In genomic region chr1:179953974-179954493, GRCh38 we compare ENCODE assay signal across 8 cellular contexts. TPM values are rescaled to one million over a fixed set of nuclear protein-coding genes. Genes with fewer than 3 reads are reported as not detected.
DNase-seq lines count a peak whose midpoint lies in the region; ATAC-seq and TF ChIP-seq lines count a peak whose summit lies in the region.

No MANE protein-coding gene starts in this region.

- H4K20me1 ChIP-seq in IMR-90 (ENCODE audit: insufficient read depth, low read length): peaks cover 6% of the 10 kb centered on the region; the same call in 1 of the 2 replicates

- H2AFZ ChIP-seq in IMR-90 (replicated peaks; ENCODE audit: low read length, poor library complexity): peak overlapping the region; percentile 99

- peaks cover 48 to 63% of the 10 kb centered on the region in 2 donors for H3K4me1 Mint-ChIP-seq in immature natural killer cell

- peak overlapping the region; percentile 74 for H2BK5ac ChIP-seq in IMR-90 (ENCODE audit: low read depth, low read length, poor library complexity, severe bottlenecking)

- H3K27ac ChIP-seq in IMR-90 (ENCODE audit: insufficient read depth, low read length): peak overlapping the region; percentile 73
- H3K27ac ChIP-seq in angular gyrus (ENCODE audit: low read depth, low read length): peak overlapping the region; percentile 93

- peaks cover 2% of the 10 kb centered on the region; the same call in 1 of the 2 replicates for H3K4me1 ChIP-seq in IMR-90 (ENCODE audit: control insufficient read depth, insufficient read depth, low read length)

- ATAC-seq in GM19372 (IDR thresholded peaks at IDR 0.05; ENCODE audit: low read depth, unreplicated experiment): peak; percentile 17
- ATAC-seq in IMR-90 (ENCODE audit: low read depth): peak; percentile 12
- no peak for ATAC-seq in HG02610 (IDR thresholded peaks at IDR 0.05; ENCODE audit: unreplicated experiment)

- H3K9me3 Mint-ChIP-seq in immature natural killer cell: no peaks in the 10 kb centered on the region

- H2AK9ac ChIP-seq in IMR-90 (replicated peaks; ENCODE audit: low read depth, low read length, poor library complexity): peak overlapping the region; percentile 46

- POLR2A ChIA-PET in IMR-90 (lab: Charles Lee; ENCODE audit: unreplicated experiment): interaction anchor here (1.0 kb wide), 1 partner anchor 24 kb away, joined by 3 read pairs; no protein-coding TSS in a partner anchor

- peak overlapping the region; percentile 17 for H2BK120ac ChIP-seq in IMR-90 (ENCODE audit: low read depth, low read length)

- DNase-seq in AG09319 (ENCODE audit: extremely low read depth, low read depth): no peak
- peak; percentile 51 for DNase-seq in IMR-90
- DNase-seq in SK-N-DZ (ENCODE audit: low spot score): peak; percentile 77
- DNase-seq in immature natural killer cell: no peak
- peak; percentile 49 to 61 for DNase-seq in stimulated activated CD4-positive, alpha-beta T cell treated with anti-CD3 and anti-CD28 coated beads, Interleukin-2, amount 100 ng/mL, for 24 hours

- peak overlapping the region; percentile 70 for H3K14ac ChIP-seq in IMR-90 (replicated peaks; ENCODE audit: low read depth, low read length)

- BruUV-seq in IMR-90 (replicated peaks; lab: Mats Ljungman, UMichigan): no TSS peak

- peak overlapping the region; percentile 34 for H3K56ac ChIP-seq in IMR-90 (ENCODE audit: extremely low read depth, insufficient read depth, low read length)

- no peaks in the 10 kb centered on the region for H3K9me1 ChIP-seq in IMR-90 (ENCODE audit: insufficient read depth, low read length)

- TF ChIP-seq CTCF in AG09319 (IDR thresholded peaks at IDR 0.05; ENCODE audit: low read depth, low read length): peak; percentile 23
- peak; percentile 24; the same call in 1 of the 2 replicates for TF ChIP-seq CTCF in IMR-90 (conservative IDR thresholded peaks at IDR 0.05; ENCODE audit: low read depth, low read length)

- peaks cover 2 to 8% (median 3%) of the 10 kb centered on the region in 3 donors for H3K27me3 Mint-ChIP-seq in immature natural killer cell (ENCODE audit: low read depth in 3 of 3)

- H3K79me1 ChIP-seq in IMR-90 (ENCODE audit: low read depth in 1 of 2, low read length in 2 of 2): peaks cover 1 to 13% of the 10 kb centered on the region in 2 experiments; a peak in 3 of 4 replicates

- no peaks in the 10 kb centered on the region for H3K27me3 ChIP-seq in IMR-90 (ENCODE audit: control insufficient read depth, insufficient read depth, low read length)

- dilution Hi-C loops in IMR-90 (cut with HindIII; ENCODE audit: low sequenced_read_pairs, unreplicated experiment): no loop called here

- H4K5ac ChIP-seq in IMR-90 (ENCODE audit: low read depth, low read length): peak overlapping the region; percentile 56

- H3K4ac ChIP-seq in IMR-90 (ENCODE audit: low read depth, low read length): peak overlapping the region; percentile 71

- CTCF ChIA-PET in IMR-90 (lab: Yijun Ruan, JAX): interaction anchor here (0.6 to 1.0 kb wide), 3 partner anchors 10 to 86 kb away, joined by 3 to 4 read pairs (median 3); no protein-coding TSS in a partner anchor

- in situ Hi-C loops in IMR-90 (cut with MboI; ENCODE audit: low sequenced_read_pairs): no loop called here

- no peak for TF ChIP-seq POLR2A in IMR-90 (IDR thresholded peaks at IDR 0.05; ENCODE audit: low read depth, low read length)

- intact Hi-C loops in IMR-90 (cut with micrococcal nuclease): loop anchor here (1.0 to 5.0 kb wide), 2 partner anchors 72 to 203 kb away; partner anchors contain the start of gene TOR1AIP1

- H4K8ac ChIP-seq in IMR-90 (ENCODE audit: low read depth in 2 of 2, low read length in 2 of 2): peak overlapping the region; percentile 53 to 62

- no peaks in the 10 kb centered on the region for H3K36me3 Mint-ChIP-seq in immature natural killer cell

- peak overlapping the region; percentile 67 for H3K4me3 ChIP-seq in IMR-90 (ENCODE audit: insufficient read depth, low read depth, low read length)

- H3K36me3 ChIP-seq in IMR-90 (ENCODE audit: control insufficient read depth, insufficient read depth, low read length): no peaks in the 10 kb centered on the region

- H3K9ac ChIP-seq in IMR-90 (ENCODE audit: low read depth, low read length): peak overlapping the region; percentile 74

- peak overlapping the region; percentile 47 for H4K91ac ChIP-seq in IMR-90 (ENCODE audit: insufficient read depth, low read depth, low read length)

- peak; percentile 22; the same call in 1 of the 2 replicates for TF ChIP-seq RAD21 in IMR-90 (IDR thresholded peaks at IDR 0.05; ENCODE audit: low read length)

- 0 out of 3 replicates have a peak overlapping the region, but pooled peaks have one; percentile 3 for H2BK15ac ChIP-seq in IMR-90 (ENCODE audit: low read depth, low read length)

- H3K9me3 ChIP-seq in IMR-90 (ENCODE audit: control insufficient read depth, insufficient read depth, low read length): no peaks in the 10 kb centered on the region

- peak overlapping the region; percentile 79 for H3K4me2 ChIP-seq in IMR-90 (ENCODE audit: low read depth, low read length)

- H3K18ac ChIP-seq in IMR-90 (ENCODE audit: low read depth, low read length): peak overlapping the region; percentile 68

- peak overlapping the region; percentile 55 for H3K23ac ChIP-seq in IMR-90 (ENCODE audit: low read depth, low read length)

- H3K27ac Mint-ChIP-seq in immature natural killer cell: peak overlapping the region; percentile 92 to 99 (median 95)

- H2BK20ac ChIP-seq in IMR-90 (ENCODE audit: low read depth, low read length): no peak overlapping the region; the same call in 1 of the 2 replicates

- WGBS in IMR-90 (ENCODE audit: extremely low coverage in 2 of 2, insufficient read length in 1 of 2), 2 experiments: 0% methylated on average over 14 of the region's 19 CpGs; no CpG with 5 or more reads in 1 of the 2 experiments

- H3K4me3 Mint-ChIP-seq in immature natural killer cell: peak overlapping the region; percentile 87 to 96 (median 91)

- no peak overlapping the region for H2AK5ac ChIP-seq in IMR-90 (ENCODE audit: low read depth, low read length)

TF ChIP-seq in IMR-90, 13 proteins besides CTCF, POLR2A, EP300 and RAD21:
- TF ChIP-seq MAFK (IDR thresholded peaks at IDR 0.05; ENCODE audit: low read depth, low read length): no peak
- TF ChIP-seq USF2 (IDR thresholded peaks at IDR 0.05; ENCODE audit: low read depth, low read length): no peak
- peak; percentile 68; the same call in 1 of the 2 replicates for TF ChIP-seq CEBPB (IDR thresholded peaks at IDR 0.05; ENCODE audit: low read depth, low read length)
- TF ChIP-seq RFX5 (IDR thresholded peaks at IDR 0.05; ENCODE audit: low read depth, low read length): no peak
- no peak for TF ChIP-seq ELK1 (IDR thresholded peaks at IDR 0.05; ENCODE audit: borderline replicate concordance, low read depth, low read length)

RNA-seq across cellular contexts. Expression of gene CEP350, which starts 0.6 kb away (rescaled TPM):
- 36.4 and 55.8 TPM in 2 replicates for total RNA-seq in IMR-90 (2012; rRNA removed)
- 4.5 and 5.0 TPM in 2 replicates for polyA plus RNA-seq in IMR-90 (2012; rRNA removed)
- 0.68 and 1.4 TPM in 2 replicates for polyA plus RNA-seq in IMR-90 (2012; cell fraction: cytosol; rRNA removed)
- polyA plus RNA-seq in IMR-90 (2012; cell fraction: nucleus; rRNA removed; ENCODE audit: low replicate concordance): 1.5 and 15.4 TPM in 2 replicates
- polyA plus RNA-seq in SK-N-DZ (2014; cell fraction: cytosol; rRNA removed): 18.3 and 23.6 TPM in 2 replicates
- 16.1 and 16.9 TPM in 2 replicates for polyA plus RNA-seq in SK-N-DZ (2014; cell fraction: nucleus; rRNA removed)
- 10 to 100 TPM in 2 of 3 donors, 1 to 10 TPM in 1; 4.3 to 74.5 (median 13.5) TPM for polyA plus RNA-seq in immature natural killer cell

Comparison
In these comparisons a context has a peak if more than half of its experiments do, and no peak if none do; other contexts are left out.
1. DNase-seq: peak in IMR-90 (single experiment), SK-N-DZ (single experiment) and stimulated activated CD4-positive, alpha-beta T cell treated with anti-CD3 and anti-CD28 coated beads, Interleukin-2, amount 100 ng/mL, for 24 hours (2 of 2); none in AG09319 (single experiment) and immature natural killer cell (0 of 3).